Comparison of ENCODE assay signal across 1 cellular context in genomic region chr2:101433465-101433864, GRCh38.
TF ChIP-seq lines count a peak whose summit lies in the region.

No MANE protein-coding gene starts in this region.

TF ChIP-seq in HEK293, 187 proteins besides CTCF, POLR2A, EP300 and RAD21 (continued from another document and continues in another):
- no peak for TF ChIP-seq ZNF354C (tag by site-specific recombination; IDR thresholded peaks at IDR 0.05; ENCODE audit: borderline replicate concordance, low read depth)
- TF ChIP-seq PRDM4 (tag by site-specific recombination; IDR thresholded peaks at IDR 0.05), result peak; percentile 64; the same call in 1 of the 2 replicates
- peak; percentile 67; the same call in 1 of the 2 replicates for TF ChIP-seq ZEB2 (tag by site-specific recombination; IDR thresholded peaks at IDR 0.05)
- TF ChIP-seq PBX3 (CRISPR knock-in tag; IDR thresholded peaks at IDR 0.05), result no peak
- peak; percentile 37; the same call in 1 of the 2 replicates for TF ChIP-seq ZNF501 (tag by site-specific recombination; IDR thresholded peaks at IDR 0.05)
- peak; percentile 62 for TF ChIP-seq ZBTB21 (tag by site-specific recombination; IDR thresholded peaks at IDR 0.05)
- TF ChIP-seq ZBTB17 (tag by site-specific recombination; IDR thresholded peaks at IDR 0.05), result 0 out of 2 replicates have a peak, but pooled peaks have one; percentile 13
- TF ChIP-seq, protein P1, sequence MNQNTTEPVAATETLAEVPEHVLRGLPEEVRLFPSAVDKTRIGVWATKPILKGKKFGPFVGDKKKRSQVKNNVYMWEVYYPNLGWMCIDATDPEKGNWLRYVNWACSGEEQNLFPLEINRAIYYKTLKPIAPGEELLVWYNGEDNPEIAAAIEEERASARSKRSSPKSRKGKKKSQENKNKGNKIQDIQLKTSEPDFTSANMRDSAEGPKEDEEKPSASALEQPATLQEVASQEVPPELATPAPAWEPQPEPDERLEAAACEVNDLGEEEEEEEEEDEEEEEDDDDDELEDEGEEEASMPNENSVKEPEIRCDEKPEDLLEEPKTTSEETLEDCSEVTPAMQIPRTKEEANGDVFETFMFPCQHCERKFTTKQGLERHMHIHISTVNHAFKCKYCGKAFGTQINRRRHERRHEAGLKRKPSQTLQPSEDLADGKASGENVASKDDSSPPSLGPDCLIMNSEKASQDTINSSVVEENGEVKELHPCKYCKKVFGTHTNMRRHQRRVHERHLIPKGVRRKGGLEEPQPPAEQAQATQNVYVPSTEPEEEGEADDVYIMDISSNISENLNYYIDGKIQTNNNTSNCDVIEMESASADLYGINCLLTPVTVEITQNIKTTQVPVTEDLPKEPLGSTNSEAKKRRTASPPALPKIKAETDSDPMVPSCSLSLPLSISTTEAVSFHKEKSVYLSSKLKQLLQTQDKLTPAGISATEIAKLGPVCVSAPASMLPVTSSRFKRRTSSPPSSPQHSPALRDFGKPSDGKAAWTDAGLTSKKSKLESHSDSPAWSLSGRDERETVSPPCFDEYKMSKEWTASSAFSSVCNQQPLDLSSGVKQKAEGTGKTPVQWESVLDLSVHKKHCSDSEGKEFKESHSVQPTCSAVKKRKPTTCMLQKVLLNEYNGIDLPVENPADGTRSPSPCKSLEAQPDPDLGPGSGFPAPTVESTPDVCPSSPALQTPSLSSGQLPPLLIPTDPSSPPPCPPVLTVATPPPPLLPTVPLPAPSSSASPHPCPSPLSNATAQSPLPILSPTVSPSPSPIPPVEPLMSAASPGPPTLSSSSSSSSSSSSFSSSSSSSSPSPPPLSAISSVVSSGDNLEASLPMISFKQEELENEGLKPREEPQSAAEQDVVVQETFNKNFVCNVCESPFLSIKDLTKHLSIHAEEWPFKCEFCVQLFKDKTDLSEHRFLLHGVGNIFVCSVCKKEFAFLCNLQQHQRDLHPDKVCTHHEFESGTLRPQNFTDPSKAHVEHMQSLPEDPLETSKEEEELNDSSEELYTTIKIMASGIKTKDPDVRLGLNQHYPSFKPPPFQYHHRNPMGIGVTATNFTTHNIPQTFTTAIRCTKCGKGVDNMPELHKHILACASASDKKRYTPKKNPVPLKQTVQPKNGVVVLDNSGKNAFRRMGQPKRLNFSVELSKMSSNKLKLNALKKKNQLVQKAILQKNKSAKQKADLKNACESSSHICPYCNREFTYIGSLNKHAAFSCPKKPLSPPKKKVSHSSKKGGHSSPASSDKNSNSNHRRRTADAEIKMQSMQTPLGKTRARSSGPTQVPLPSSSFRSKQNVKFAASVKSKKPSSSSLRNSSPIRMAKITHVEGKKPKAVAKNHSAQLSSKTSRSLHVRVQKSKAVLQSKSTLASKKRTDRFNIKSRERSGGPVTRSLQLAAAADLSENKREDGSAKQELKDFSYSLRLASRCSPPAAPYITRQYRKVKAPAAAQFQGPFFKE (tag by site-specific recombination; IDR thresholded peaks at IDR 0.05; ENCODE audit: borderline replicate concordance), result no peak
- no peak for TF ChIP-seq HOXA7 (CRISPR knock-in tag; IDR thresholded peaks at IDR 0.05; ENCODE audit: borderline replicate concordance)
- no peak for TF ChIP-seq ZNF223 (tag by site-specific recombination; IDR thresholded peaks at IDR 0.05)
- no peak for TF ChIP-seq ZNF324 (tag by site-specific recombination; IDR thresholded peaks at IDR 0.05)
- TF ChIP-seq BCL11B (tag by site-specific recombination; IDR thresholded peaks at IDR 0.05; ENCODE audit: low read depth), result peak; percentile 72; the same call in 1 of the 2 replicates
- peak; percentile 17; the same call in 1 of the 2 replicates for TF ChIP-seq ZNF639 (tag by site-specific recombination; IDR thresholded peaks at IDR 0.05)
- TF ChIP-seq ZNF133 (tag by site-specific recombination; IDR thresholded peaks at IDR 0.05), result no peak
- no peak for TF ChIP-seq ZBTB48 (tag by site-specific recombination; IDR thresholded peaks at IDR 0.05)
- peak; percentile 61; the same call in 1 of the 2 replicates for TF ChIP-seq OVOL3 (tag by site-specific recombination; IDR thresholded peaks at IDR 0.05)
- peak; percentile 90 for TF ChIP-seq TSHZ1 (tag by site-specific recombination; IDR thresholded peaks at IDR 0.05; ENCODE audit: borderline replicate concordance)
- no peak for TF ChIP-seq SP3 (tag by site-specific recombination; IDR thresholded peaks at IDR 0.05)
- no peak for TF ChIP-seq ZNF266 (tag by site-specific recombination; IDR thresholded peaks at IDR 0.05; ENCODE audit: low read depth)
- no peak for TF ChIP-seq ZSCAN16 (tag by site-specific recombination; IDR thresholded peaks at IDR 0.05)
- peak; percentile 35; the same call in 1 of the 2 replicates for TF ChIP-seq WT1 (tag by site-specific recombination; IDR thresholded peaks at IDR 0.05)
- TF ChIP-seq OSR2 (tag by site-specific recombination; IDR thresholded peaks at IDR 0.05), result peak; percentile 65
- 0 out of 2 replicates have a peak, but pooled peaks have one; percentile 15 for TF ChIP-seq ZBTB44 (tag by site-specific recombination; IDR thresholded peaks at IDR 0.05)
- TF ChIP-seq, protein P2, sequence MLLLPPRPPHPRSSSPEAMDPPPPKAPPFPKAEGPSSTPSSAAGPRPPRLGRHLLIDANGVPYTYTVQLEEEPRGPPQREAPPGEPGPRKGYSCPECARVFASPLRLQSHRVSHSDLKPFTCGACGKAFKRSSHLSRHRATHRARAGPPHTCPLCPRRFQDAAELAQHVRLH (tag by site-specific recombination; IDR thresholded peaks at IDR 0.05), result peak; percentile 89
- TF ChIP-seq TCF7L2 (IDR thresholded peaks at IDR 0.05; ENCODE audit: borderline replicate concordance, low read depth, low read length), result peak; percentile 47; the same call in 1 of the 2 replicates
- no peak for TF ChIP-seq ZNF48 (tag by site-specific recombination; IDR thresholded peaks at IDR 0.05)
- TF ChIP-seq KLF10 (tag by site-specific recombination; IDR thresholded peaks at IDR 0.05), result 0 out of 2 replicates have a peak, but pooled peaks have one; percentile 31
- TF ChIP-seq, protein P3, sequence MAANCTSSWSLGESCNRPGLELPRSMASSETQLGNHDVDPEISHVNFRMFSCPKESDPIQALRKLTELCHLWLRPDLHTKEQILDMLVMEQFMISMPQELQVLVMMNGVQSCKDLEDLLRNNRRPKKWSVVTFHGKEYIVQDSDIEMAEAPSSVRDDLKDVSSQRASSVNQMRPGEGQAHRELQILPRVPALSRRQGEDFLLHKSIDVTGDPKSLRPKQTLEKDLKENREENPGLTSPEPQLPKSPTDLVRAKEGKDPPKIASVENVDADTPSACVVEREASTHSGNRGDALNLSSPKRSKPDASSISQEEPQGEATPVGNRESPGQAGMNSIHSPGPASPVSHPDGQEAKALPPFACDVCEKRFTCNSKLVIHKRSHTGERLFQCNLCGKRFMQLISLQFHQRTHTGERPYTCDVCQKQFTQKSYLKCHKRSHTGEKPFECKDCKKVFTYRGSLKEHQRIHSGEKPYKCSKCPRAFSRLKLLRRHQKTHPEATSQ (tag by site-specific recombination; IDR thresholded peaks at IDR 0.05), result no peak
- TF ChIP-seq ZNF366 (tag by site-specific recombination; conservative IDR thresholded peaks at IDR 0.05), result peak; percentile 78
- TF ChIP-seq HOXC10 (CRISPR knock-in tag; IDR thresholded peaks at IDR 0.05), result no peak
- no peak for TF ChIP-seq ZNF596 (tag by site-specific recombination; IDR thresholded peaks at IDR 0.05)
- TF ChIP-seq ZNF426 (tag by site-specific recombination; IDR thresholded peaks at IDR 0.05), result no peak
- peak; percentile 78; the same call in 1 of the 2 replicates for TF ChIP-seq ZNF362 (tag by site-specific recombination; IDR thresholded peaks at IDR 0.05)
- TF ChIP-seq ZFP37 (tag by site-specific recombination; IDR thresholded peaks at IDR 0.05), result no peak
- TF ChIP-seq PRDM6 (tag by site-specific recombination; IDR thresholded peaks at IDR 0.05), result peak; percentile 85
- TF ChIP-seq ZXDB (tag by site-specific recombination; IDR thresholded peaks at IDR 0.05), result no peak
- no peak for TF ChIP-seq YY1 (tag by site-specific recombination; IDR thresholded peaks at IDR 0.05)
- TF ChIP-seq ZNF341 (tag by site-specific recombination; IDR thresholded peaks at IDR 0.05; ENCODE audit: low read depth), result no peak
- TF ChIP-seq ZNF837 (tag by site-specific recombination; IDR thresholded peaks at IDR 0.05), result no peak
